In genomic region chr11:107858217-107859070, GRCh38 we compare ENCODE assay signal across 8 cellular contexts. TPM values are rescaled to one million over a fixed set of nuclear protein-coding genes. Genes with fewer than 3 reads are reported as not detected.
DNase-seq lines count a peak whose midpoint lies in the region; ATAC-seq and TF ChIP-seq lines count a peak whose summit lies in the region.

Gene SLC35F2 (minus strand): TSS chr11:107858787. CDS start chr11:107858767, 20 bp downstream.

- peak within 1 kb of the TSS; percentile 71 for H3K27ac ChIP-seq in upper lobe of right lung

- intact Hi-C loops in Right ventricle myocardium superior (cut with DNase I) (no loop called here), upper lobe of right lung (cut with DNase I) (no loop called here)

- H3K9me3 ChIP-seq in upper lobe of right lung = no peaks in the 10 kb centered on the region

- H3K27me3 ChIP-seq in upper lobe of right lung = no peaks in the 10 kb centered on the region

- no peak for TF ChIP-seq CTCF in upper lobe of right lung (IDR thresholded peaks at IDR 0.05)

- H3K36me3 ChIP-seq in upper lobe of right lung = no peaks in the 10 kb centered on the region

- DNase-seq in GF-D8 (lab: John Stamatoyannopoulos, UW) (peak; percentile 98), GOT3 (lab: John Stamatoyannopoulos, UW) (peak; percentile 36), LoVo (ENCODE audit: low spot score) (peak; percentile 84), SHP77 treated with DMSO at 0.1 percent for 48 hours (lab: John Stamatoyannopoulos, UW) (peak; percentile 70), Right ventricle myocardium superior (peak; percentile 59), pons (ENCODE audit: low spot score) (peak; percentile 17), upper lobe of right lung (peak; percentile 85)
- peak; percentile 49 for DNase-seq in activated gamma-delta T cell treated with anti-CD3 and anti-CD28 coated beads, Interleukin-2, amount 50 U/mL, for 16 hours (ENCODE audit: low read depth)

- ATAC-seq in Right ventricle myocardium superior (ENCODE audit: poor library complexity) (peak; percentile 90), upper lobe of right lung (peak; percentile 93)

- peaks cover 4% of the 10 kb centered on the region for H3K4me1 ChIP-seq in upper lobe of right lung

- peak within 1 kb of the TSS; percentile 85 for H3K4me3 ChIP-seq in upper lobe of right lung

RNA-seq across cellular contexts. Expression of gene SLC35F2, which starts in this region (rescaled TPM):
- total RNA-seq in Right ventricle myocardium superior = 0.35 TPM
- total RNA-seq in upper lobe of right lung = 8.8 TPM

Comparison
In these comparisons a context has a peak if more than half of its experiments do, and no peak if none do; other contexts are left out.
1. Peak in every context shown above with its lines: DNase-seq, ATAC-seq, H3K4me3 ChIP-seq and H3K27ac ChIP-seq.
2. Peak in DNase-seq and ATAC-seq in Right ventricle myocardium superior; RNA of the gene not detected or under 1 TPM.
3. DNase-seq: peak in every context shown above with its lines; median percentile 98 in GF-D8; 85 in upper lobe of right lung; 84 in LoVo; 70 in SHP77 treated with DMSO at 0.1 percent for 48 hours; 59 in Right ventricle myocardium superior; 49 in activated gamma-delta T cell treated with anti-CD3 and anti-CD28 coated beads, Interleukin-2, amount 50 U/mL, for 16 hours; 36 in GOT3; 17 in pons.